Comparison of ENCODE assay signal across 20 cellular contexts in the genomic region with DNA sequence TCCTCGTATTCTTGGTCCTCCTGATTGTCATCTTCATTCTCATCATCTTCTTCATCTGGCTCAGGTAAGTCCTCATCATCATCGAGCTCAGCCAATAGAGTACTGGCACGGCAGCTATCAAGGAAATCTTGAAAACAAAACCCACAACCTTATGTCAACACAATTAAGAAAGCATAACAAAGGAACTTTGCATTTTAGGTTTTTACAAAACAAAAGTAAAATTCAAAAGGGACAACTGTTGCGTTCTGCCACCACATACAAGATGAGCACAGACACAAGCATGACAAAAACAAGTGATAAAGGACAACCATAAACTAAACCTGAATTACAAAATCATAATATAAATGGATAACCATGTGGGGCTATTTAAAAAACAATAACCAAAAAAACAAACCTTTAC.
DNase-seq lines count a peak whose midpoint lies in the region; ATAC-seq, FAIRE-seq and TF ChIP-seq lines count a peak whose summit lies in the region.
"Had no signal": no experiment of that assay in that cellular context is flagged by ENCODE, and none has a peak within 500 bp of the region (broad histone marks: within the 10 kb centered on the region; RNA-seq: fewer than 3 reads in every experiment).

No MANE protein-coding gene starts in this region.

- no peaks in the 10 kb centered on the region for H3K9me3 Mint-ChIP-seq in type B pancreatic cell

- CTCF ChIA-PET in HepG2 (lab: Yijun Ruan, JAX; ENCODE audit: low intra/inter-chr PET ratio, low total read pairs), result no interaction called here

- H3K27ac ChIP-seq in HepG2 (ENCODE audit: extremely low read length, insufficient read depth, low read length), result no peak overlapping the region
- H3K27ac ChIP-seq in right lobe of liver, result no peak overlapping the region
- peak overlapping the region; percentile 85; the same call in 1 of the 2 replicates for H3K27ac ChIP-seq in HUES64 (ENCODE audit: low read depth, low read length)
- H3K27ac ChIP-seq: BLaER1, RWPE1, SJCRH30 had no signal

- no peak overlapping the region for H3K4me3 ChIP-seq in HepG2 (replicated peaks in 1 of 3; ENCODE audit: insufficient read depth in 1 of 3, low read depth in 2 of 3, low read length in 3 of 3)
- H3K4me3 ChIP-seq in right lobe of liver, result no peak overlapping the region
- H3K4me3 ChIP-seq in HUES64 (ENCODE audit: low read length), result no peak overlapping the region
- H3K4me3 ChIP-seq: BLaER1, K562, SJCRH30 had no signal

- TF ChIP-seq RAD21 in HepG2 (CRISPR knock-in tag; IDR thresholded peaks at IDR 0.05), result no peak

- H3K27me3 ChIP-seq in HepG2 (ENCODE audit: control insufficient read depth in 1 of 2, insufficient read depth in 2 of 2, low read length in 2 of 2), result no peaks in the 10 kb centered on the region
- H3K27me3 ChIP-seq in right lobe of liver, result no peaks in the 10 kb centered on the region
- no peaks in the 10 kb centered on the region for H3K27me3 ChIP-seq in HUES64 (ENCODE audit: insufficient read depth, low read length)
- H3K27me3 ChIP-seq: BLaER1, SJCRH30 had no signal

- peaks cover 6% of the 10 kb centered on the region for H3K4me1 ChIP-seq in HepG2 (ENCODE audit: insufficient read depth, low read length)
- H3K4me1 ChIP-seq in right lobe of liver, result peaks cover 0 to 2% (median under 1%) of the 10 kb centered on the region in 4 donors
- H3K4me1 ChIP-seq in HUES64 (ENCODE audit: insufficient read depth, low read length), result peaks cover 24% of the 10 kb centered on the region
- H3K4me1 ChIP-seq: SJCRH30 had no signal

- peaks cover 29% of the 10 kb centered on the region for H3K36me3 Mint-ChIP-seq in type B pancreatic cell

- intact Hi-C loops in HepG2 (cut with micrococcal nuclease; ENCODE audit: unreplicated experiment), result no loop called here
- intact Hi-C loops in right lobe of liver (cut with DNase I), result no loop called here

- WGBS in HepG2 (ENCODE audit: low lambda C conversion rate), result 99% methylated on average over 4 of the region's 4 CpGs
- WGBS in right lobe of liver (ENCODE audit: insufficient coverage, low coverage, low lambda C conversion rate, missing lambda C conversion rate), result 88% methylated on average over 4 of the region's 4 CpGs
- 55% methylated on average over 4 of the region's 4 CpGs for WGBS in HUES64

- H3K27ac Mint-ChIP-seq in type B pancreatic cell, result no peak overlapping the region

- no peaks in the 10 kb centered on the region for H3K9me3 ChIP-seq in HepG2 (ENCODE audit: low read length)
- no peaks in the 10 kb centered on the region for H3K9me3 ChIP-seq in right lobe of liver
- H3K9me3 ChIP-seq in HUES64 (ENCODE audit: insufficient read depth, low read depth, low read length), result no peaks in the 10 kb centered on the region
- H3K9me3 ChIP-seq: BLaER1, SJCRH30 had no signal

- TF ChIP-seq POLR2A in HepG2 (IDR thresholded peaks at IDR 0.05; ENCODE audit: insufficient read depth in 1 of 2, low read depth in 2 of 2, low read length in 2 of 2), result no peak
- TF ChIP-seq POLR2A in right lobe of liver (IDR thresholded peaks at IDR 0.05), result no peak
- TF ChIP-seq POLR2A in H54 (IDR thresholded peaks at IDR 0.05; ENCODE audit: low read depth, low read length), result no peak
- no peak for TF ChIP-seq POLR2A in GM18505 (IDR thresholded peaks at IDR 0.05; ENCODE audit: borderline replicate concordance, extremely low read depth, insufficient read depth, insufficient read length)

- H4K20me1 ChIP-seq in HepG2 (ENCODE audit: insufficient read depth, low read length), result no peaks in the 10 kb centered on the region

- DNase-seq in HepG2 (ENCODE audit: low spot score), result no peak
- DNase-seq in right lobe of liver, result no peak
- DNase-seq in iPS DF 19.7 (ENCODE audit: low read depth, low spot score), result peak; percentile 35
- no peak for DNase-seq in H54 (ENCODE audit: insufficient read length, low spot score)
- DNase-seq in type B pancreatic cell (ENCODE audit: extremely low spot score, unreplicated experiment), result no peak
- DNase-seq: 8988T, DMS53, NCI-H1417, NCI-H1930, NCI-H2171, NCI-H446 treated with DMSO at 0.1 percent for 48 hours, NCI-H748 treated with DMSO at 0.1 percent for 48 hours, PC-3, SJCRH30 had no signal

- POLR2A ChIA-PET in HepG2 (lab: Yijun Ruan, JAX), result no interaction called here

- in situ Hi-C loops in HepG2 (cut with HindIII; ENCODE audit: extremely low pct_ligation_motif_present, low pct_unique_long_range_greater_than_20kb), result no loop called here

- no peaks in the 10 kb centered on the region for H3K4me1 Mint-ChIP-seq in type B pancreatic cell (ENCODE audit: unreplicated experiment)

- H2AFZ ChIP-seq in HepG2 (ENCODE audit: low read length), result no peak overlapping the region

- TF ChIP-seq EP300 in HepG2 (IDR thresholded peaks at IDR 0.05; ENCODE audit: low read depth in 2 of 2, low read length in 2 of 2), result no peak
- no peak for TF ChIP-seq EP300 in HepG2 (CRISPR knock-in tag; IDR thresholded peaks at IDR 0.05; ENCODE audit: borderline replicate concordance)

- H3K4me3 Mint-ChIP-seq in type B pancreatic cell, result no peak overlapping the region

- H3K4me2 ChIP-seq in HepG2 (ENCODE audit: low read depth, low read length), result no peak overlapping the region
- H3K4me2 ChIP-seq: BLaER1 had no signal

- TF ChIP-seq CTCF in HepG2 (CRISPR knock-in tag; IDR thresholded peaks at IDR 0.05), result no peak
- no peak for TF ChIP-seq CTCF in right lobe of liver (IDR thresholded peaks at IDR 0.05)
- TF ChIP-seq CTCF in type B pancreatic cell (conservative IDR thresholded peaks at IDR 0.05), result no peak

- no TSS peak for BruUV-seq in HepG2 (replicated peaks; lab: Mats Ljungman, UMichigan)

- FAIRE-seq in HepG2 (lab: Jason Lieb, UNC) (no peak), H54 (lab: Jason Lieb, UNC) (no peak)
- FAIRE-seq: K562 had no signal

- no peaks in the 10 kb centered on the region for H3K27me3 Mint-ChIP-seq in type B pancreatic cell

- ATAC-seq in HepG2, result no peak
- no peak for ATAC-seq in right lobe of liver
- no peak for ATAC-seq in HG03378 (IDR thresholded peaks at IDR 0.05; ENCODE audit: unreplicated experiment)
- no peak for ATAC-seq in GM18505 (IDR thresholded peaks at IDR 0.05; ENCODE audit: unreplicated experiment)
- ATAC-seq: K562, PC-3 had no signal

- H3K9ac ChIP-seq in HepG2 (ENCODE audit: insufficient read depth, low read depth, low read length) (no peak overlapping the region), HUES64 (ENCODE audit: low read depth, low read length) (no peak overlapping the region)
- H3K9ac ChIP-seq: BLaER1 had no signal

- peaks cover 49 to 93% of the 10 kb centered on the region in 2 experiments for H3K36me3 ChIP-seq in HepG2 (replicated peaks in 1 of 2; ENCODE audit: control insufficient read depth in 1 of 2, insufficient read depth in 2 of 2, low read length in 2 of 2)
- peaks cover 5 to 100% (median 54%) of the 10 kb centered on the region in 4 donors for H3K36me3 ChIP-seq in right lobe of liver
- H3K36me3 ChIP-seq in HUES64 (ENCODE audit: insufficient read depth, low read length), result peaks cover 85% of the 10 kb centered on the region

- no peaks in the 10 kb centered on the region for H3K79me2 ChIP-seq in HepG2 (ENCODE audit: insufficient read depth, low read length)

TF ChIP-seq in HepG2, 621 proteins besides CTCF, POLR2A, EP300 and RAD21:
- TF ChIP-seq RBM22 (optimal IDR thresholded peaks at IDR 0.05; ENCODE audit: low read length) (peak; percentile 13), FOXA1 (IDR thresholded peaks at IDR 0.05) (peak; percentile 50; the same call in 1 of the 2 replicates), FOXA1 (CRISPR knock-in tag; IDR thresholded peaks at IDR 0.05) (no peak), ZNF253 (CRISPR knock-in tag; IDR thresholded peaks at IDR 0.05; ENCODE audit: borderline replicate concordance) (no peak), IKZF4 (CRISPR knock-in tag; IDR thresholded peaks at IDR 0.05; ENCODE audit: borderline replicate concordance, low read depth, not compliant biosample characterization) (no peak)
- TF ChIP-seq, protein P1, sequence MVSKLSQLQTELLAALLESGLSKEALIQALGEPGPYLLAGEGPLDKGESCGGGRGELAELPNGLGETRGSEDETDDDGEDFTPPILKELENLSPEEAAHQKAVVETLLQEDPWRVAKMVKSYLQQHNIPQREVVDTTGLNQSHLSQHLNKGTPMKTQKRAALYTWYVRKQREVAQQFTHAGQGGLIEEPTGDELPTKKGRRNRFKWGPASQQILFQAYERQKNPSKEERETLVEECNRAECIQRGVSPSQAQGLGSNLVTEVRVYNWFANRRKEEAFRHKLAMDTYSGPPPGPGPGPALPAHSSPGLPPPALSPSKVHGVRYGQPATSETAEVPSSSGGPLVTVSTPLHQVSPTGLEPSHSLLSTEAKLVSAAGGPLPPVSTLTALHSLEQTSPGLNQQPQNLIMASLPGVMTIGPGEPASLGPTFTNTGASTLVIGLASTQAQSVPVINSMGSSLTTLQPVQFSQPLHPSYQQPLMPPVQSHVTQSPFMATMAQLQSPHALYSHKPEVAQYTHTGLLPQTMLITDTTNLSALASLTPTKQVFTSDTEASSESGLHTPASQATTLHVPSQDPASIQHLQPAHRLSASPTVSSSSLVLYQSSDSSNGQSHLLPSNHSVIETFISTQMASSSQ (IDR thresholded peaks at IDR 0.05; ENCODE audit: low read depth), result no peak
- TF ChIP-seq, protein P1 (CRISPR knock-in tag; IDR thresholded peaks at IDR 0.05; ENCODE audit: borderline replicate concordance), result no peak
- TF ChIP-seq, protein P2, sequence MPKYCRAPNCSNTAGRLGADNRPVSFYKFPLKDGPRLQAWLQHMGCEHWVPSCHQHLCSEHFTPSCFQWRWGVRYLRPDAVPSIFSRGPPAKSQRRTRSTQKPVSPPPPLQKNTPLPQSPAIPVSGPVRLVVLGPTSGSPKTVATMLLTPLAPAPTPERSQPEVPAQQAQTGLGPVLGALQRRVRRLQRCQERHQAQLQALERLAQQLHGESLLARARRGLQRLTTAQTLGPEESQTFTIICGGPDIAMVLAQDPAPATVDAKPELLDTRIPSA (CRISPR knock-in tag; IDR thresholded peaks at IDR 0.05; ENCODE audit: borderline replicate concordance), result no peak
